8 cellular contexts compared by ENCODE assay signal in the genomic region with DNA sequence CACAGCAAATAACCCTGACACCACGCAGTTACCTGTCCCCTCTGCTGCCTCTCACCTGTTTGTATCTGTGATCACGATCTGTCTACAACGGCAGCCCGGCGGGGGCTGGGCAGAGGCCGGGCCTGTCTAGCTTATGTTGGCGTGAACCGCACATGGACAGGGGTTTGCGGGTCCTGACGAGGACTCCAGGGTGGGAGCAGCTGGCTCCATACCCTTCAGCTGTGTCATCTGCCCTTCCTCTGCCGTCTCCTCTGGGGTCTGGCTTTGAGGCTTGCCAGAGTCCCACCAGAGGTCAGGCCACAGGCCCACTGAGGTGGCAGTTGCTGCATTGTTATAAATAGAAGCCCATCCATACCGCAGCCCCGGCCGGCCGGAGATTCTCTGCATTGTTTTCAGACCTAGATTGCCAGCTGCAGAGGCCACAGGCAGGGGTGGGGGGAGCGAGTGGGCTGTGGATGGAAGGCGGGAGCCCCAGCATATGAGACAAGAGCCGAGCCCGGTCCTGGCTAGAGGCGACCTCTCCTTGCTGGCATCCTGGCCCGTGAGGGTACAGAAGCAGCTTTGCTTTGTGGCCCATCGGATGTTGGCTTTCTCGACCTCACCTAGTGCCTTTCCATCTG. TPM values are rescaled to one million over a fixed set of nuclear protein-coding genes. Genes with fewer than 3 reads are reported as not detected.
DNase-seq lines count a peak whose midpoint lies in the region; ATAC-seq, FAIRE-seq and TF ChIP-seq lines count a peak whose summit lies in the region.

No MANE protein-coding gene starts in this region.

- no peak for DNase-seq in GM12865 (ENCODE audit: low read depth)
- peak; percentile 39 for DNase-seq in SW480 (ENCODE audit: low spot score)
- DNase-seq in left cardiac atrium: no peak
- DNase-seq in D721Med (ENCODE audit: insufficient read length, low spot score): no peak
- no peak for DNase-seq in glomerular visceral epithelial cell (ENCODE audit: extremely low spot score)
- DNase-seq in HPDE6-E6E7 (ENCODE audit: extremely low spot score): no peak

- H3K9me3 ChIP-seq in skeletal muscle tissue (ENCODE audit: control insufficient read depth in 3 of 3, low read length in 3 of 3): peaks cover 0 to 2% (median 0%) of the 10 kb centered on the region in 3 donors

- intact Hi-C loops in left cardiac atrium (cut with DNase I): loop anchor here in 1 of 2 donors (5.0 kb wide), 1 partner anchor 34 kb away; no protein-coding TSS in a partner anchor

- H3K27ac ChIP-seq in skeletal muscle tissue (ENCODE audit: low read depth, low read length): peak overlapping the region; percentile 85

- no peaks in the 10 kb centered on the region for H3K27me3 ChIP-seq in skeletal muscle tissue (ENCODE audit: control insufficient read depth in 3 of 3, insufficient read depth in 3 of 3, low read length in 3 of 3)

- H3K9ac ChIP-seq in skeletal muscle tissue (ENCODE audit: low read depth in 1 of 3, low read length in 3 of 3): peak overlapping the region in 2 of 3 donors; percentile 34 to 81

- no peak for FAIRE-seq in D721Med (lab: Jason Lieb, UNC)

- H3K36me3 ChIP-seq in skeletal muscle tissue (ENCODE audit: control insufficient read depth in 3 of 3, insufficient read depth in 3 of 3, low read length in 3 of 3): peaks cover 7 to 9% (median 8%) of the 10 kb centered on the region in 3 donors

- TF ChIP-seq CTCF in GM12865 (IDR thresholded peaks at IDR 0.05; ENCODE audit: insufficient read depth, low read depth, low read length, missing control alignments) (no peak), D721Med (IDR thresholded peaks at IDR 0.05; ENCODE audit: insufficient read depth, missing control alignments) (no peak)

- H3K4me3 ChIP-seq in GM12865 (ENCODE audit: low read depth, low read length): peak overlapping the region; percentile 23
- H3K4me3 ChIP-seq in skeletal muscle tissue (ENCODE audit: low read length in 3 of 3): peak overlapping the region; percentile 45 to 60 (median 46)

- ATAC-seq in HG02642 (IDR thresholded peaks at IDR 0.05; ENCODE audit: poor library complexity, unreplicated experiment) (peak; percentile 21), left cardiac atrium (peak; percentile 23 to 24)

- H3K4me1 ChIP-seq in skeletal muscle tissue (ENCODE audit: control insufficient read depth in 3 of 3, insufficient read depth in 3 of 3, low read length in 3 of 3): peaks cover 22 to 35% (median 32%) of the 10 kb centered on the region in 3 donors

RNA-seq across cellular contexts. Expression of a gene that starts 37.8 kb away (rescaled TPM):
- total RNA-seq in left cardiac atrium (10 to 100 TPM; 50.4 to 60.5 TPM), skeletal muscle tissue (14.6 TPM)

RNA-seq across cellular contexts. Expression of a gene that starts 51.0 kb away (rescaled TPM):
- total RNA-seq in left cardiac atrium (100 to 1,000 TPM in 1 of 2 donors, 10 to 100 TPM in 1; 82.7 to 108 TPM), skeletal muscle tissue (34.4 TPM)
